ENCODE assay signal across 1 cellular context in genomic region chr5:60801406-60802090, GRCh38.
A peak's percentile ranks its signal among the peaks of the same experiment; 100 is the strongest.
TF ChIP-seq lines count a peak whose summit lies in the region.

No MANE protein-coding gene starts in this region.

TF ChIP-seq in HepG2, 621 proteins besides CTCF, POLR2A, EP300 and RAD21 (continued from another document and continues in another):
- TF ChIP-seq PAXIP1 (CRISPR knock-in tag; conservative IDR thresholded peaks at IDR 0.05) (peak; percentile 29; the same call in 1 of the 2 replicates), ZNF549 (CRISPR knock-in tag; IDR thresholded peaks at IDR 0.05) (no peak), REPIN1 (CRISPR knock-in tag; IDR thresholded peaks at IDR 0.05; ENCODE audit: borderline replicate concordance, low read depth) (no peak), ZNF782 (CRISPR knock-in tag; IDR thresholded peaks at IDR 0.05; ENCODE audit: borderline replicate concordance) (no peak), DNMT1 (CRISPR knock-in tag; IDR thresholded peaks at IDR 0.05) (no peak), ZNF687 (CRISPR knock-in tag; IDR thresholded peaks at IDR 0.05) (no peak), ZMYM4 (CRISPR knock-in tag; IDR thresholded peaks at IDR 0.05) (0 out of 2 replicates have a peak, but pooled peaks have one; percentile 34), PHB2 (IDR thresholded peaks at IDR 0.05; ENCODE audit: partially characterized antibody) (no peak), HNF4G (IDR thresholded peaks at IDR 0.05; ENCODE audit: borderline replicate concordance, low read depth, low read length) (peak; percentile 67), HNF4G (CRISPR knock-in tag; IDR thresholded peaks at IDR 0.05; ENCODE audit: borderline replicate concordance, low read depth) (no peak), CHD2 (IDR thresholded peaks at IDR 0.05; ENCODE audit: low read depth, low read length) (no peak), RERE (CRISPR knock-in tag; IDR thresholded peaks at IDR 0.05; ENCODE audit: low read depth) (no peak), ZNF772 (CRISPR knock-in tag; IDR thresholded peaks at IDR 0.05) (no peak), GMEB2 (CRISPR knock-in tag; IDR thresholded peaks at IDR 0.05; ENCODE audit: low read depth) (no peak), MYNN (CRISPR knock-in tag; IDR thresholded peaks at IDR 0.05; ENCODE audit: low read depth) (no peak), MED13 (CRISPR knock-in tag; IDR thresholded peaks at IDR 0.05) (no peak), ZNF724P (CRISPR knock-in tag; IDR thresholded peaks at IDR 0.05; ENCODE audit: borderline replicate concordance) (no peak), ESRRA (CRISPR knock-in tag; IDR thresholded peaks at IDR 0.05; ENCODE audit: low read depth) (peak; percentile 49; the same call in 1 of the 2 replicates), NR2F6 (IDR thresholded peaks at IDR 0.05) (no peak), NR2F6 (CRISPR knock-in tag; IDR thresholded peaks at IDR 0.05) (0 out of 2 replicates have a peak, but pooled peaks have one; percentile 11), ELF1 (CRISPR knock-in tag; IDR thresholded peaks at IDR 0.05) (no peak), FOSL2 (CRISPR knock-in tag; IDR thresholded peaks at IDR 0.05) (peak; percentile 73), TAF15 (IDR thresholded peaks at IDR 0.05; ENCODE audit: low read depth, low read length, poor library complexity, severe bottlenecking) (no peak), ZNF615 (CRISPR knock-in tag; IDR thresholded peaks at IDR 0.05; ENCODE audit: borderline replicate concordance) (no peak), ARID2 (CRISPR knock-in tag; IDR thresholded peaks at IDR 0.05; ENCODE audit: borderline replicate concordance) (no peak), MLLT10 (CRISPR knock-in tag; IDR thresholded peaks at IDR 0.05) (no peak), ATF5 (CRISPR knock-in tag; IDR thresholded peaks at IDR 0.05; ENCODE audit: low read depth) (no peak), ZNF770 (CRISPR knock-in tag; IDR thresholded peaks at IDR 0.05) (no peak), ZBTB37 (CRISPR knock-in tag; IDR thresholded peaks at IDR 0.05) (no peak), SIX1 (CRISPR knock-in tag; IDR thresholded peaks at IDR 0.05; ENCODE audit: borderline replicate concordance) (no peak), BHLHE40 (IDR thresholded peaks at IDR 0.05; ENCODE audit: low read length) (no peak), DNMT3B (CRISPR knock-in tag; conservative IDR thresholded peaks at IDR 0.05) (no peak), POLR2AphosphoS2 (IDR thresholded peaks at IDR 0.05; ENCODE audit: low read depth, low read length) (no peak), EHMT2 (IDR thresholded peaks at IDR 0.05; ENCODE audit: borderline replicate concordance, low read depth, low read length) (no peak), ARID4A (CRISPR knock-in tag; IDR thresholded peaks at IDR 0.05; ENCODE audit: borderline replicate concordance) (no peak), ETV6 (CRISPR knock-in tag; conservative IDR thresholded peaks at IDR 0.05) (no peak)
